Comparison of ENCODE assay signal across 8 cellular contexts in the genomic region with DNA sequence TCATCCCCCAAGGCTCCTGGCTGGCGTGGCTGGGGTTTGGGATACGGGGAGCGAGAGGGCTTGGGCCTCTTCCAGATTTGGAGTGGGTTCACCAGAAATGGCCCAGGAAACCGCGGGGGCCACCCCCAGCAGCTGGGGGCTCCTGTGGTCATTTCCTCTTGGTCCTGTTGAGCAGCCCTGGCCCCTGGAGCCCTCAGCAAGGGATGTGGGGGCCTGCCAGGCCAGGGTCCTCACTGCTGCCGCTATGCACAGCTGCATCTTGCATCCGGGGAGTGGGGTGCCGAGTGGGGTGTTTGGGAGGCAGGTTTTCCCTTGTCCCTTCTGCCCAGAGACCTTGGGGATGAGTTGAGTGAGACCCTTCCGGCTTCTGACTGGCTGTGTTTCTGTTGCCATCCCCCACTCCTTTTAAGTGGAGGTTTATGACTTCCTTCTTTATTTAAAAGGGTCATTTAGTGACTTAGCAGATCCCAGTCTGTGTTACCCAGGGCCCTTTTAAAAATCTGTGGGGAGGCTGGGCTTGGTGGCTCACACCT.
DNase-seq lines count a peak whose midpoint lies in the region; ATAC-seq, FAIRE-seq and TF ChIP-seq lines count a peak whose summit lies in the region.

No MANE protein-coding gene starts in this region.

- no peak for TF ChIP-seq POLR2A in H1 (IDR thresholded peaks at IDR 0.05; ENCODE audit: control extremely low read depth in 1 of 2, low read depth in 2 of 2, low read length in 2 of 2)

- H3K27ac ChIP-seq in OCI-LY1 (ENCODE audit: low read depth, low read length, poor library complexity, severe bottlenecking) (peak overlapping the region; percentile 99), H1 (ENCODE audit: low read depth, low read length) (no peak overlapping the region; the same call in 1 of the 2 replicates)

- no peak for TF ChIP-seq CTCF in GM12875 (IDR thresholded peaks at IDR 0.05; ENCODE audit: borderline replicate concordance, insufficient read depth, low read depth, low read length)
- TF ChIP-seq CTCF in OCI-LY1 (IDR thresholded peaks at IDR 0.05; ENCODE audit: low read length): no peak
- no peak for TF ChIP-seq CTCF in H1 (IDR thresholded peaks at IDR 0.05; ENCODE audit: control extremely low read depth in 1 of 3, insufficient read depth in 1 of 3, low read depth in 1 of 3, low read length in 3 of 3)
- TF ChIP-seq CTCF in osteocyte (IDR thresholded peaks at IDR 0.05): no peak

- H3K27me3 Mint-ChIP-seq in osteocyte (ENCODE audit: unreplicated experiment): no peaks in the 10 kb centered on the region

- H4K91ac ChIP-seq in H1 (replicated peaks; ENCODE audit: insufficient read length, low read length): peak overlapping the region; percentile 85

- H2AK5ac ChIP-seq in H1 (ENCODE audit: low read depth, low read length): no peak overlapping the region

- no peak overlapping the region for H4K8ac ChIP-seq in H1 (ENCODE audit: extremely low read depth, insufficient read depth, low read length)

- H3K36me3 ChIP-seq in OCI-LY1 (ENCODE audit: insufficient read depth, low read length) (peaks cover 58% of the 10 kb centered on the region; the same call in 1 of the 2 replicates), H1 (ENCODE audit: control insufficient read depth in 2 of 4, insufficient read depth in 4 of 4, low read length in 3 of 4) (no peaks in the 10 kb centered on the region)

- H4K20me1 ChIP-seq in OCI-LY1 (ENCODE audit: insufficient read depth, low read length): no peaks in the 10 kb centered on the region
- peaks cover 9 to 16% of the 10 kb centered on the region in 2 experiments for H4K20me1 ChIP-seq in H1 (replicated peaks in 1 of 2; ENCODE audit: control insufficient read depth in 1 of 2, insufficient read depth in 2 of 2, low read length in 2 of 2)

- H2BK5ac ChIP-seq in H1 (ENCODE audit: low read depth, low read length): no peak overlapping the region

- no peak overlapping the region for H2BK120ac ChIP-seq in H1 (replicated peaks; ENCODE audit: low read depth, low read length)

- H3K9me3 ChIP-seq in OCI-LY1 (ENCODE audit: low read length) (no peaks in the 10 kb centered on the region), H1 (ENCODE audit: insufficient read depth in 2 of 2, low read depth in 1 of 2, low read length in 1 of 2) (no peaks in the 10 kb centered on the region)

- H3K9me3 Mint-ChIP-seq in osteocyte (ENCODE audit: unreplicated experiment): no peaks in the 10 kb centered on the region

- no peak overlapping the region for H2AFZ ChIP-seq in OCI-LY1 (ENCODE audit: low read length)
- H2AFZ ChIP-seq in H1 (ENCODE audit: low read length): no peak overlapping the region

- H3K79me2 ChIP-seq in OCI-LY1 (ENCODE audit: insufficient read depth, low read length) (peaks cover 60% of the 10 kb centered on the region), H1 (ENCODE audit: control insufficient read depth in 1 of 2, insufficient read depth in 2 of 2, low read length in 2 of 2) (peaks cover 10 to 87% of the 10 kb centered on the region in 2 experiments)

- POLR2A ChIA-PET in H1 (lab: Charles Lee; ENCODE audit: partially characterized antibody): interaction anchor here (1.2 to 2.4 kb wide), 2 partner anchors 9 to 23 kb away, joined by 3 to 14 read pairs; no protein-coding TSS in a partner anchor

- H3K4me1 ChIP-seq in OCI-LY1 (ENCODE audit: insufficient read depth, low read length, severe bottlenecking) (peaks cover 98% of the 10 kb centered on the region), H1 (replicated peaks in 1 of 4; ENCODE audit: control insufficient read depth in 3 of 4, insufficient read depth in 4 of 4, low read length in 3 of 4) (peaks cover 4 to 17% (median 9%) of the 10 kb centered on the region in 4 experiments)

- H3K4me2 ChIP-seq in OCI-LY1 (ENCODE audit: low read length) (peak overlapping the region; percentile 98), H1 (ENCODE audit: insufficient read depth in 1 of 2, low read depth in 2 of 2, low read length in 2 of 2) (0 out of 4 replicates have a peak overlapping the region, but pooled peaks of 1 of the 2 experiments have one; percentile 8)

- H3K14ac ChIP-seq in H1 (ENCODE audit: insufficient read length): no peak overlapping the region

- no peak overlapping the region for H3K4me3 Mint-ChIP-seq in osteocyte (ENCODE audit: unreplicated experiment)

- no peak overlapping the region; the same call in 1 of the 2 replicates for H3K18ac ChIP-seq in H1 (ENCODE audit: extremely low read depth, low read length)

- H4K5ac ChIP-seq in H1 (ENCODE audit: insufficient read length, low read depth, low read length): no peak overlapping the region

- H3K9me2 ChIP-seq in OCI-LY1 (ENCODE audit: low read depth, low read length): no peaks in the 10 kb centered on the region

- H3K9ac ChIP-seq in OCI-LY1 (ENCODE audit: low read length): peak overlapping the region; percentile 97
- H3K9ac ChIP-seq in H1 (replicated peaks in 1 of 4; ENCODE audit: extremely low read depth in 1 of 4, low read depth in 3 of 4, low read length in 3 of 4): no peak overlapping the region

- H3K4ac ChIP-seq in H1 (replicated peaks; ENCODE audit: insufficient read length, low read depth, low read length): no peak overlapping the region

- peak overlapping the region; percentile 38 for H3K4me3 ChIP-seq in GM12875 (ENCODE audit: low read depth, low read length)
- H3K4me3 ChIP-seq in OCI-LY1 (ENCODE audit: low read depth, low read length, poor library complexity, severe bottlenecking): peak overlapping the region; percentile 87
- H3K4me3 ChIP-seq in H1 (ENCODE audit: extremely low read depth in 1 of 4, insufficient read depth in 2 of 4, low read depth in 3 of 4, low read length in 4 of 4): no peak overlapping the region

- H3K27ac Mint-ChIP-seq in osteocyte (ENCODE audit: unreplicated experiment): peak overlapping the region; percentile 87

- H3K4me1 Mint-ChIP-seq in osteocyte (ENCODE audit: unreplicated experiment): peaks cover 61% of the 10 kb centered on the region

- H3K56ac ChIP-seq in H1 (replicated peaks; ENCODE audit: insufficient read length, low read depth, low read length): no peak overlapping the region

- CTCF ChIA-PET in H1 (lab: Charles Lee; ENCODE audit: partially characterized antibody): interaction anchor here (0.9 to 2.2 kb wide), 5 partner anchors 17 to 130 kb away, joined by 3 to 9 read pairs (median 4); no protein-coding TSS in a partner anchor

- H3K79me1 ChIP-seq in H1 (ENCODE audit: low read depth, low read length): peaks cover 9% of the 10 kb centered on the region; the same call in 1 of the 2 replicates

- H3K23me2 ChIP-seq in H1 (ENCODE audit: low read depth, low read length): 0 out of 2 replicates have a peak, but pooled peaks cover 2% of the 10 kb centered on the region

- no peak overlapping the region for H3K23ac ChIP-seq in H1 (ENCODE audit: insufficient read length)

- 78% methylated on average over 9 of the region's 9 CpGs; no CpG with 5 or more reads in 1 of the 2 experiments for WGBS in H1 (ENCODE audit: extremely low coverage in 1 of 2, insufficient coverage in 1 of 2, insufficient read length in 1 of 2, insufficient replicate concordance in 2 of 2, low coverage in 1 of 2, low lambda C conversion rate in 2 of 2, missing lambda C conversion rate in 1 of 2), 2 experiments

- peaks cover 10% of the 10 kb centered on the region for H3K36me3 Mint-ChIP-seq in osteocyte (ENCODE audit: unreplicated experiment)

- no peak overlapping the region for H2BK20ac ChIP-seq in H1 (ENCODE audit: low read length)

- ATAC-seq in HG03175 (IDR thresholded peaks at IDR 0.05; ENCODE audit: unreplicated experiment): no peak

- H2BK12ac ChIP-seq in H1 (ENCODE audit: low read depth, low read length): no peak overlapping the region

- H3K27me3 ChIP-seq in OCI-LY1 (ENCODE audit: insufficient read depth, low read length) (no peaks in the 10 kb centered on the region), H1 (replicated peaks in 1 of 4; ENCODE audit: control insufficient read depth in 3 of 4, extremely low read depth in 1 of 4, insufficient read depth in 3 of 4, low read length in 3 of 4) (no peaks in the 10 kb centered on the region)

- no peak for FAIRE-seq in H1 (lab: Jason Lieb, UNC)

- H2BK15ac ChIP-seq in H1 (ENCODE audit: low read length): no peak overlapping the region

- no peak for DNase-seq in H1 (ENCODE audit: low read depth in 1 of 2, low spot score in 2 of 2)
- DNase-seq in osteocyte (ENCODE audit: extremely low spot score, unreplicated experiment): no peak
- no peak for DNase-seq in HuH-7 (ENCODE audit: low spot score)
- DNase-seq in stimulated activated naive CD4-positive, alpha-beta T cell treated with Interleukin-2 at 50 U/mL for 16 hours (lab: John Stamatoyannopoulos, UW): no peak
- DNase-seq in RPMI8226: no peak

- no peak for TF ChIP-seq EP300 in H1 (IDR thresholded peaks at IDR 0.05; ENCODE audit: borderline replicate concordance in 1 of 2, low read depth in 2 of 2, low read length in 2 of 2)

- peaks cover 8% of the 10 kb centered on the region for H3F3A ChIP-seq in OCI-LY1 (ENCODE audit: insufficient read depth, low read length)

- no peak for TF ChIP-seq RAD21 in H1 (IDR thresholded peaks at IDR 0.05 in 1 of 2, conservative IDR thresholded peaks at IDR 0.05 in 1 of 2; ENCODE audit: low read depth in 2 of 2, low read length in 2 of 2)

TF ChIP-seq in H1, 55 proteins besides CTCF, POLR2A, EP300 and RAD21:
- TF ChIP-seq PHF8 (conservative IDR thresholded peaks at IDR 0.05; ENCODE audit: low read depth, low read length) (no peak), CHD2 (IDR thresholded peaks at IDR 0.05; ENCODE audit: low read length) (no peak), SP2 (IDR thresholded peaks at IDR 0.05; ENCODE audit: low read length) (no peak), EGR1 (IDR thresholded peaks at IDR 0.05; ENCODE audit: borderline replicate concordance, low read depth, low read length) (no peak), POU5F1 (IDR thresholded peaks at IDR 0.05; ENCODE audit: low read depth, low read length) (no peak), RXRA (IDR thresholded peaks at IDR 0.05; ENCODE audit: insufficient read depth, low read depth, low read length) (no peak), BCL11A (IDR thresholded peaks at IDR 0.05; ENCODE audit: low read depth in 2 of 2, low read length in 2 of 2) (no peak)

Comparison
In these comparisons a context has a peak if more than half of its experiments do, and no peak if none do; other contexts are left out.
1. H3K4me3 ChIP-seq: peak in GM12875 (single experiment) and OCI-LY1 (single experiment); none in H1 (0 of 4).